29 cellular contexts compared by ENCODE assay signal in the genomic region with DNA sequence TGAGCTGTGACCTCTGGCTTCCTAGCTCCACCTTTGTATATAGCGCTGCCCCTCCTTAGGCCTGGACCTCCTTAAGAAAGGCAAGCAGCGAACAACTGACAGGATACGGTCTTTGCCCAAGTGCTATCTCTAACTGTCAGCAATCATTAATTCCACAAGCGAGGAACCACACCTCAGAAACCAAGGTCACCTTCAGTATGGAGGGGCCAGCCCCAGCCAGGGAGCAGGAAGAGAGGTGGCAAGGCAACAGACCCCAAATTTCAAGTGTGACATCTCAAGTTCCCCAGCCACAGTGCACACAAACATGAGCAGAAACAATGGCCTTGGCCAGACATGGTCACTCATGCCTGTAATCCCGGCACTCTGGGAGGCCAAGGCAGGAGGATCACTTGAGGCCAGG. TPM values are rescaled to one million over a fixed set of nuclear protein-coding genes. Genes with fewer than 3 reads are reported as not detected.
"Had no signal": no experiment of that assay in that cellular context is flagged by ENCODE, and none has a peak within 500 bp of the region (broad histone marks: within the 10 kb centered on the region; RNA-seq: fewer than 3 reads in every experiment).

No MANE protein-coding gene starts in this region.

- H3K4me1 ChIP-seq: left lung, lower lobe of right lung, neural progenitor cell, right lobe of liver, upper lobe of left lung had no signal

- H3K4me3 Mint-ChIP-seq: natural killer cell; nephron progenitor cell; neural progenitor cell; stimulated activated memory B cell treated with anti-CD40 and anti-IgM and Interleukin-4, amounts not matched to agents 10 μg/mL and 1 μg/mL and 100 μg/mL, for 72 hours; stimulated activated naive CD8-positive, alpha-beta T cell treated with anti-CD3 and anti-CD28 coated beads, Interleukin-15, amount 100 ng/mL, for 72 hours had no signal

- H3K27me3 ChIP-seq: neural progenitor cell, ovary, right atrium auricular region, right lobe of liver, tibial nerve, upper lobe of left lung had no signal

- H2AFZ ChIP-seq: neural progenitor cell had no signal

- H3K9me3 Mint-ChIP-seq: natural killer cell; nephron progenitor cell; neural progenitor cell; stimulated activated memory B cell treated with anti-CD40 and anti-IgM and Interleukin-4, amounts not matched to agents 10 μg/mL and 1 μg/mL and 100 μg/mL, for 72 hours; stimulated activated naive CD8-positive, alpha-beta T cell treated with anti-CD3 and anti-CD28 coated beads, Interleukin-15, amount 100 ng/mL, for 72 hours had no signal

- H3K4me2 ChIP-seq: neural progenitor cell, smooth muscle cell had no signal

- H3K9me3 ChIP-seq: left lung, lower lobe of right lung, neutrophil, ovary, right atrium auricular region, right lobe of liver, upper lobe of left lung had no signal

- FAIRE-seq: kidney had no signal

- ATAC-seq: left colon; left lung; lower lobe of right lung; natural killer cell; right lobe of liver; stimulated activated memory B cell treated with anti-CD40 and anti-IgM and Interleukin-4, amounts not matched to agents 10 μg/mL and 1 μg/mL and 100 μg/mL, for 72 hours; stimulated activated naive CD8-positive, alpha-beta T cell treated with anti-CD3 and anti-CD28 coated beads, Interleukin-15, amount 100 ng/mL, for 72 hours had no signal

- H3K36me3 Mint-ChIP-seq: natural killer cell; neural progenitor cell; stimulated activated memory B cell treated with anti-CD40 and anti-IgM and Interleukin-4, amounts not matched to agents 10 μg/mL and 1 μg/mL and 100 μg/mL, for 72 hours had no signal

- H3K9ac ChIP-seq: neural progenitor cell had no signal

- H3K27ac ChIP-seq: left lung, lower lobe of right lung, neural progenitor cell, neutrophil, ovary, right atrium auricular region, right lobe of liver, tibial nerve, upper lobe of left lung had no signal

- H3K4me3 ChIP-seq: left lung, lower lobe of right lung, neural progenitor cell, ovary, right atrium auricular region, right lobe of liver, smooth muscle cell, tibial nerve, upper lobe of left lung had no signal

- H3K27ac Mint-ChIP-seq: natural killer cell; nephron progenitor cell; neural progenitor cell; progenitor cell of endocrine pancreas; stimulated activated memory B cell treated with anti-CD40 and anti-IgM and Interleukin-4, amounts not matched to agents 10 μg/mL and 1 μg/mL and 100 μg/mL, for 72 hours; stimulated activated naive CD8-positive, alpha-beta T cell treated with anti-CD3 and anti-CD28 coated beads, Interleukin-15, amount 100 ng/mL, for 72 hours had no signal

- DNase-seq: hippocampal formation; kidney; left lung; lower lobe of right lung; mammary epithelial cell; mesenchymal stem cell; natural killer cell; nephron progenitor cell; occipital lobe; right lobe of liver; stimulated activated CD4-positive, alpha-beta T cell treated with anti-CD3 and anti-CD28 coated beads, Interleukin-1b, Interleukin-23, amount 100 ng/mL, for 48 hours; stimulated activated CD4-positive, alpha-beta T cell treated with anti-CD3 and anti-CD28 coated beads, Interleukin-2, amount 100 ng/mL, for 48 hours; stimulated activated CD4-positive, alpha-beta T cell treated with anti-CD3 and anti-CD28 coated beads, Interleukin-4, amount 100 ng/mL, for 4 hours; stimulated activated naive CD4-positive, alpha-beta T cell treated with Interleukin-2 at 50 U/mL for 16 hours; stimulated activated naive CD8-positive, alpha-beta T cell treated with anti-CD3 and anti-CD28 coated beads, Interleukin-15, amount 100 ng/mL, for 72 hours; substantia nigra; upper lobe of left lung had no signal

- H3K36me3 ChIP-seq: left lung, lower lobe of right lung, neural progenitor cell, neutrophil, ovary, right atrium auricular region, right lobe of liver, tibial nerve, upper lobe of left lung had no signal

- H3K4me1 Mint-ChIP-seq: nephron progenitor cell; stimulated activated memory B cell treated with anti-CD40 and anti-IgM and Interleukin-4, amounts not matched to agents 10 μg/mL and 1 μg/mL and 100 μg/mL, for 72 hours had no signal

RNA-seq across cellular contexts. Expression of gene AOC1, which starts 4.8 kb away (rescaled TPM):
- total RNA-seq: mammary epithelial cell, natural killer cell, occipital lobe, pulmonary artery endothelial cell, right atrium auricular region, smooth muscle cell, temporal lobe, tibial nerve had no signal
- polyA plus RNA-seq: mammary epithelial cell, ovary, smooth muscle cell, urinary bladder had no signal

RNA-seq across cellular contexts. Expression of gene TMEM176A, which starts 47.0 kb away (rescaled TPM):
- total RNA-seq: mammary epithelial cell, pulmonary artery endothelial cell had no signal
- polyA plus RNA-seq: mammary epithelial cell had no signal

RNA-seq across cellular contexts. Expression of gene TMEM176B, which starts 47.4 kb away (rescaled TPM):
- total RNA-seq: pulmonary artery endothelial cell had no signal
- polyA plus RNA-seq: mammary epithelial cell had no signal
